ENCODE assay signal across 1 cellular context in the genomic region with DNA sequence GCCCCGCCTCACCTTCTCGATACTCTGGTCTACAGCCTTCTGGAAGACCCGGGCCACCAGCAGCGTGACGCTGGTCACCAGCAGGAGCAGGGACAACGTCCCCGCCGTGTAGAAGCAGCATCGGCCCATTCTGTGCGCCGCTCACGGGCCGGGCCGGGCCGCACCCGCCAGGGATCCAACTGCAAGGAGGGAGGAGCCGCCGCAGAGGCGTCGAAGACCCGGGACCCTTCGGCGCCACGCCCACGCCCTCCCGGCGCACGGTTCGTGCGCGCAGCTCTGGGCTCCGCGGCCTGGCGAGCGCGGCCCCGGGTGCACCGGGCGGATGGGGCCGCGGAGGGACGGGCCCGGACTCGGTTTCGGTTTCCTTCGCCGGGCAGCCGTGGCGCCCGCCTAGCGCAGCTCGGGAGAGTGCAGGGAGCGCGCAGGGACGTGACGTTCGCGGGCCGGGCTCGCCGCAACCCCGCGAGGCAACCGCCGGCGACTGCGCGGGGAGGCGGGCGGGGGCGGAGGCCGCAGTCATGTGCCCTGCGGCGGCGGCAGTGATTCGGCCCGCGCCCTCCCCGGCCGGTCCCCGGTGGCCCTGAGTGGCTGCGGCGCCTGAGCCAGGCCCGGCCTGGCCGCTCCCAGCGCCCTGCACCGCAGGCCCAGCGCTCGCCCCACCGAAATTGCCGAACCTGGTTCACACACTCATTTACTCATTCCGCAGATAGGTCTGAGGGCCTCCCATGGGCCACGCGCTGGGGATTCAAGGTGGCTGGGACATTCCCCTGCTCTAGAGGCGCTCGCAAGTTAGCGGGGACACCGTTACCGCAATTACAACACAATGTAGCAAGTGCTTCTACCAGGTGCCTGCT.
TF ChIP-seq lines count a peak whose summit lies in the region.

A gene with protein sequence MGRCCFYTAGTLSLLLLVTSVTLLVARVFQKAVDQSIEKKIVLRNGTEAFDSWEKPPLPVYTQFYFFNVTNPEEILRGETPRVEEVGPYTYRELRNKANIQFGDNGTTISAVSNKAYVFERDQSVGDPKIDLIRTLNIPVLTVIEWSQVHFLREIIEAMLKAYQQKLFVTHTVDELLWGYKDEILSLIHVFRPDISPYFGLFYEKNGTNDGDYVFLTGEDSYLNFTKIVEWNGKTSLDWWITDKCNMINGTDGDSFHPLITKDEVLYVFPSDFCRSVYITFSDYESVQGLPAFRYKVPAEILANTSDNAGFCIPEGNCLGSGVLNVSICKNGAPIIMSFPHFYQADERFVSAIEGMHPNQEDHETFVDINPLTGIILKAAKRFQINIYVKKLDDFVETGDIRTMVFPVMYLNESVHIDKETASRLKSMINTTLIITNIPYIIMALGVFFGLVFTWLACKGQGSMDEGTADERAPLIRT (minus strand): TSS at position 410 of the 854 bp plus-strand sequence. CDS start 281 bp downstream, at position 129.

TF ChIP-seq in HepG2, 621 proteins besides CTCF, POLR2A, EP300 and RAD21 (continued from another document and continues in another):
- TF ChIP-seq, protein P1, sequence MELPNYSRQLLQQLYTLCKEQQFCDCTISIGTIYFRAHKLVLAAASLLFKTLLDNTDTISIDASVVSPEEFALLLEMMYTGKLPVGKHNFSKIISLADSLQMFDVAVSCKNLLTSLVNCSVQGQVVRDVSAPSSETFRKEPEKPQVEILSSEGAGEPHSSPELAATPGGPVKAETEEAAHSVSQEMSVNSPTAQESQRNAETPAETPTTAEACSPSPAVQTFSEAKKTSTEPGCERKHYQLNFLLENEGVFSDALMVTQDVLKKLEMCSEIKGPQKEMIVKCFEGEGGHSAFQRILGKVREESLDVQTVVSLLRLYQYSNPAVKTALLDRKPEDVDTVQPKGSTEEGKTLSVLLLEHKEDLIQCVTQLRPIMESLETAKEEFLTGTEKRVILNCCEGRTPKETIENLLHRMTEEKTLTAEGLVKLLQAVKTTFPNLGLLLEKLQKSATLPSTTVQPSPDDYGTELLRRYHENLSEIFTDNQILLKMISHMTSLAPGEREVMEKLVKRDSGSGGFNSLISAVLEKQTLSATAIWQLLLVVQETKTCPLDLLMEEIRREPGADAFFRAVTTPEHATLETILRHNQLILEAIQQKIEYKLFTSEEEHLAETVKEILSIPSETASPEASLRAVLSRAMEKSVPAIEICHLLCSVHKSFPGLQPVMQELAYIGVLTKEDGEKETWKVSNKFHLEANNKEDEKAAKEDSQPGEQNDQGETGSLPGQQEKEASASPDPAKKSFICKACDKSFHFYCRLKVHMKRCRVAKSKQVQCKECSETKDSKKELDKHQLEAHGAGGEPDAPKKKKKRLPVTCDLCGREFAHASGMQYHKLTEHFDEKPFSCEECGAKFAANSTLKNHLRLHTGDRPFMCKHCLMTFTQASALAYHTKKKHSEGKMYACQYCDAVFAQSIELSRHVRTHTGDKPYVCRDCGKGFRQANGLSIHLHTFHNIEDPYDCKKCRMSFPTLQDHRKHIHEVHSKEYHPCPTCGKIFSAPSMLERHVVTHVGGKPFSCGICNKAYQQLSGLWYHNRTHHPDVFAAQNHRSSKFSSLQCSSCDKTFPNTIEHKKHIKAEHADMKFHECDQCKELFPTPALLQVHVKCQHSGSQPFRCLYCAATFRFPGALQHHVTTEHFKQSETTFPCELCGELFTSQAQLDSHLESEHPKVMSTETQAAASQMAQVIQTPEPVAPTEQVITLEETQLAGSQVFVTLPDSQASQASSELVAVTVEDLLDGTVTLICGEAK (IDR thresholded peaks at IDR 0.05): no peak
- TF ChIP-seq, protein P1 (CRISPR knock-in tag; IDR thresholded peaks at IDR 0.05): no peak
- TF ChIP-seq, protein P2, sequence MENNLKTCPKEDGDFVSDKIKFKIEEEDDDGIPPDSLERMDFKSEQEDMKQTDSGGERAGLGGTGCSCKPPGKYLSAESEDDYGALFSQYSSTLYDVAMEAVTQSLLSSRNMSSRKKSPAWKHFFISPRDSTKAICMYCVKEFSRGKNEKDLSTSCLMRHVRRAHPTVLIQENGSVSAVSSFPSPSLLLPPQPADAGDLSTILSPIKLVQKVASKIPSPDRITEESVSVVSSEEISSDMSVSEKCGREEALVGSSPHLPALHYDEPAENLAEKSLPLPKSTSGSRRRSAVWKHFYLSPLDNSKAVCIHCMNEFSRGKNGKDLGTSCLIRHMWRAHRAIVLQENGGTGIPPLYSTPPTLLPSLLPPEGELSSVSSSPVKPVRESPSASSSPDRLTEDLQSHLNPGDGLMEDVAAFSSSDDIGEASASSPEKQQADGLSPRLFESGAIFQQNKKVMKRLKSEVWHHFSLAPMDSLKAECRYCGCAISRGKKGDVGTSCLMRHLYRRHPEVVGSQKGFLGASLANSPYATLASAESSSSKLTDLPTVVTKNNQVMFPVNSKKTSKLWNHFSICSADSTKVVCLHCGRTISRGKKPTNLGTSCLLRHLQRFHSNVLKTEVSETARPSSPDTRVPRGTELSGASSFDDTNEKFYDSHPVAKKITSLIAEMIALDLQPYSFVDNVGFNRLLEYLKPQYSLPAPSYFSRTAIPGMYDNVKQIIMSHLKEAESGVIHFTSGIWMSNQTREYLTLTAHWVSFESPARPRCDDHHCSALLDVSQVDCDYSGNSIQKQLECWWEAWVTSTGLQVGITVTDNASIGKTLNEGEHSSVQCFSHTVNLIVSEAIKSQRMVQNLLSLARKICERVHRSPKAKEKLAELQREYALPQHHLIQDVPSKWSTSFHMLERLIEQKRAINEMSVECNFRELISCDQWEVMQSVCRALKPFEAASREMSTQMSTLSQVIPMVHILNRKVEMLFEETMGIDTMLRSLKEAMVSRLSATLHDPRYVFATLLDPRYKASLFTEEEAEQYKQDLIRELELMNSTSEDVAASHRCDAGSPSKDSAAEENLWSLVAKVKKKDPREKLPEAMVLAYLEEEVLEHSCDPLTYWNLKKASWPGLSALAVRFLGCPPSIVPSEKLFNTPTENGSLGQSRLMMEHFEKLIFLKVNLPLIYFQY (CRISPR knock-in tag; IDR thresholded peaks at IDR 0.05; ENCODE audit: borderline replicate concordance): peak; percentile 96
- TF ChIP-seq SMARCE1 (IDR thresholded peaks at IDR 0.05; ENCODE audit: borderline replicate concordance) (no peak), MEIS2 (CRISPR knock-in tag; IDR thresholded peaks at IDR 0.05) (no peak), DMAP1 (CRISPR knock-in tag; IDR thresholded peaks at IDR 0.05) (no peak; the same call in 1 of the 2 replicates), ZNF253 (CRISPR knock-in tag; IDR thresholded peaks at IDR 0.05; ENCODE audit: borderline replicate concordance) (peak; percentile 50; the same call in 1 of the 2 replicates)
- TF ChIP-seq, protein P3, sequence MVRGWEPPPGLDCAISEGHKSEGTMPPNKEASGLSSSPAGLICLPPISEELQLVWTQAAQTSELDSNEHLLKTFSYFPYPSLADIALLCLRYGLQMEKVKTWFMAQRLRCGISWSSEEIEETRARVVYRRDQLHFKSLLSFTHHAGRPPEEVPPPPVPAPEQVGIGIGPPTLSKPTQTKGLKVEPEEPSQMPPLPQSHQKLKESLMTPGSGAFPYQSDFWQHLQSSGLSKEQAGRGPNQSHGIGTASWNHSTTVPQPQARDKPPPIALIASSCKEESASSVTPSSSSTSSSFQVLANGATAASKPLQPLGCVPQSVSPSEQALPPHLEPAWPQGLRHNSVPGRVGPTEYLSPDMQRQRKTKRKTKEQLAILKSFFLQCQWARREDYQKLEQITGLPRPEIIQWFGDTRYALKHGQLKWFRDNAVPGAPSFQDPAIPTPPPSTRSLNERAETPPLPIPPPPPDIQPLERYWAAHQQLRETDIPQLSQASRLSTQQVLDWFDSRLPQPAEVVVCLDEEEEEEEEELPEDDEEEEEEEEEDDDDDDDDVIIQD (CRISPR knock-in tag; IDR thresholded peaks at IDR 0.05; ENCODE audit: low read depth): no peak
- TF ChIP-seq, protein P4, sequence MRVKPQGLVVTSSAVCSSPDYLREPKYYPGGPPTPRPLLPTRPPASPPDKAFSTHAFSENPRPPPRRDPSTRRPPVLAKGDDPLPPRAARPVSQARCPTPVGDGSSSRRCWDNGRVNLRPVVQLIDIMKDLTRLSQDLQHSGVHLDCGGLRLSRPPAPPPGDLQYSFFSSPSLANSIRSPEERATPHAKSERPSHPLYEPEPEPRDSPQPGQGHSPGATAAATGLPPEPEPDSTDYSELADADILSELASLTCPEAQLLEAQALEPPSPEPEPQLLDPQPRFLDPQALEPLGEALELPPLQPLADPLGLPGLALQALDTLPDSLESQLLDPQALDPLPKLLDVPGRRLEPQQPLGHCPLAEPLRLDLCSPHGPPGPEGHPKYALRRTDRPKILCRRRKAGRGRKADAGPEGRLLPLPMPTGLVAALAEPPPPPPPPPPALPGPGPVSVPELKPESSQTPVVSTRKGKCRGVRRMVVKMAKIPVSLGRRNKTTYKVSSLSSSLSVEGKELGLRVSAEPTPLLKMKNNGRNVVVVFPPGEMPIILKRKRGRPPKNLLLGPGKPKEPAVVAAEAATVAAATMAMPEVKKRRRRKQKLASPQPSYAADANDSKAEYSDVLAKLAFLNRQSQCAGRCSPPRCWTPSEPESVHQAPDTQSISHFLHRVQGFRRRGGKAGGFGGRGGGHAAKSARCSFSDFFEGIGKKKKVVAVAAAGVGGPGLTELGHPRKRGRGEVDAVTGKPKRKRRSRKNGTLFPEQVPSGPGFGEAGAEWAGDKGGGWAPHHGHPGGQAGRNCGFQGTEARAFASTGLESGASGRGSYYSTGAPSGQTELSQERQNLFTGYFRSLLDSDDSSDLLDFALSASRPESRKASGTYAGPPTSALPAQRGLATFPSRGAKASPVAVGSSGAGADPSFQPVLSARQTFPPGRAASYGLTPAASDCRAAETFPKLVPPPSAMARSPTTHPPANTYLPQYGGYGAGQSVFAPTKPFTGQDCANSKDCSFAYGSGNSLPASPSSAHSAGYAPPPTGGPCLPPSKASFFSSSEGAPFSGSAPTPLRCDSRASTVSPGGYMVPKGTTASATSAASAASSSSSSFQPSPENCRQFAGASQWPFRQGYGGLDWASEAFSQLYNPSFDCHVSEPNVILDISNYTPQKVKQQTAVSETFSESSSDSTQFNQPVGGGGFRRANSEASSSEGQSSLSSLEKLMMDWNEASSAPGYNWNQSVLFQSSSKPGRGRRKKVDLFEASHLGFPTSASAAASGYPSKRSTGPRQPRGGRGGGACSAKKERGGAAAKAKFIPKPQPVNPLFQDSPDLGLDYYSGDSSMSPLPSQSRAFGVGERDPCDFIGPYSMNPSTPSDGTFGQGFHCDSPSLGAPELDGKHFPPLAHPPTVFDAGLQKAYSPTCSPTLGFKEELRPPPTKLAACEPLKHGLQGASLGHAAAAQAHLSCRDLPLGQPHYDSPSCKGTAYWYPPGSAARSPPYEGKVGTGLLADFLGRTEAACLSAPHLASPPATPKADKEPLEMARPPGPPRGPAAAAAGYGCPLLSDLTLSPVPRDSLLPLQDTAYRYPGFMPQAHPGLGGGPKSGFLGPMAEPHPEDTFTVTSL (CRISPR knock-in tag; IDR thresholded peaks at IDR 0.05; ENCODE audit: borderline replicate concordance): no peak
- TF ChIP-seq, protein P5, sequence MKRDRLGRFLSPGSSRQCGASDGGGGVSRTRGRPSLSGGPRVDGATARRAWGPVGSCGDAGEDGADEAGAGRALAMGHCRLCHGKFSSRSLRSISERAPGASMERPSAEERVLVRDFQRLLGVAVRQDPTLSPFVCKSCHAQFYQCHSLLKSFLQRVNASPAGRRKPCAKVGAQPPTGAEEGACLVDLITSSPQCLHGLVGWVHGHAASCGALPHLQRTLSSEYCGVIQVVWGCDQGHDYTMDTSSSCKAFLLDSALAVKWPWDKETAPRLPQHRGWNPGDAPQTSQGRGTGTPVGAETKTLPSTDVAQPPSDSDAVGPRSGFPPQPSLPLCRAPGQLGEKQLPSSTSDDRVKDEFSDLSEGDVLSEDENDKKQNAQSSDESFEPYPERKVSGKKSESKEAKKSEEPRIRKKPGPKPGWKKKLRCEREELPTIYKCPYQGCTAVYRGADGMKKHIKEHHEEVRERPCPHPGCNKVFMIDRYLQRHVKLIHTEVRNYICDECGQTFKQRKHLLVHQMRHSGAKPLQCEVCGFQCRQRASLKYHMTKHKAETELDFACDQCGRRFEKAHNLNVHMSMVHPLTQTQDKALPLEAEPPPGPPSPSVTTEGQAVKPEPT (CRISPR knock-in tag; IDR thresholded peaks at IDR 0.05; ENCODE audit: low read depth): peak; percentile 91; the same call in 1 of the 2 replicates
- TF ChIP-seq, protein P6, sequence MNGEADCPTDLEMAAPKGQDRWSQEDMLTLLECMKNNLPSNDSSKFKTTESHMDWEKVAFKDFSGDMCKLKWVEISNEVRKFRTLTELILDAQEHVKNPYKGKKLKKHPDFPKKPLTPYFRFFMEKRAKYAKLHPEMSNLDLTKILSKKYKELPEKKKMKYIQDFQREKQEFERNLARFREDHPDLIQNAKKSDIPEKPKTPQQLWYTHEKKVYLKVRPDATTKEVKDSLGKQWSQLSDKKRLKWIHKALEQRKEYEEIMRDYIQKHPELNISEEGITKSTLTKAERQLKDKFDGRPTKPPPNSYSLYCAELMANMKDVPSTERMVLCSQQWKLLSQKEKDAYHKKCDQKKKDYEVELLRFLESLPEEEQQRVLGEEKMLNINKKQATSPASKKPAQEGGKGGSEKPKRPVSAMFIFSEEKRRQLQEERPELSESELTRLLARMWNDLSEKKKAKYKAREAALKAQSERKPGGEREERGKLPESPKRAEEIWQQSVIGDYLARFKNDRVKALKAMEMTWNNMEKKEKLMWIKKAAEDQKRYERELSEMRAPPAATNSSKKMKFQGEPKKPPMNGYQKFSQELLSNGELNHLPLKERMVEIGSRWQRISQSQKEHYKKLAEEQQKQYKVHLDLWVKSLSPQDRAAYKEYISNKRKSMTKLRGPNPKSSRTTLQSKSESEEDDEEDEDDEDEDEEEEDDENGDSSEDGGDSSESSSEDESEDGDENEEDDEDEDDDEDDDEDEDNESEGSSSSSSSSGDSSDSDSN (CRISPR knock-in tag; IDR thresholded peaks at IDR 0.05): peak; percentile 81; the same call in 1 of the 2 replicates
